6 cellular contexts compared by ENCODE assay signal in the genomic region with DNA sequence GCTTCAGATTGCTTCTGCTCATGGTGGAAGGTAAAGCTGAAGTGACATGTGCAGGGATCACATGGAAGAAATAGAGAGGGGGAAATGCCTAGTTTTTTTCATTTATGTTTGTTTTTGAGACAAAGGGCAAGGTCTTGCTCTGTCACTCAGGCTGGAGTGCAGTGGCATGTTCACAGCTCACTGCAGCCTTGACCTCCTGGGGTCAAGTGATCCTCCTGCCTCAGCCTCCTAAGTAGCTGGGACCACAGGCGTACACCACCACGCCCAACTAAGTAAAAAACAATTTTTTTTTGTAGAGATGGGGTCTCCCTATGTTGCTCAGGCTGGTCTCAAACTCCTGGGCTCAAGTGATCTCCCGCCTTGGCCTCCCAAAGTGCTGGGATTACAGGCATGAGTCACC. TPM values are rescaled to one million over a fixed set of nuclear protein-coding genes. Genes with fewer than 3 reads are reported as not detected.
"Had no signal": no experiment of that assay in that cellular context is flagged by ENCODE, and none has a peak within 500 bp of the region (broad histone marks: within the 10 kb centered on the region; RNA-seq: fewer than 3 reads in every experiment).

No MANE protein-coding gene starts in this region.

RNA-seq across cellular contexts. Expression of a gene that starts 19.6 kb away (rescaled TPM):
- total RNA-seq: neural crest cell, osteocyte, pulmonary artery endothelial cell, right atrium auricular region, skeletal muscle tissue, smooth muscle cell had no signal
